ENCODE assay signal across 14 cellular contexts in genomic region chr22:27224485-27225364, GRCh38.
A peak's percentile ranks its signal among the peaks of the same experiment; 100 is the strongest.
DNase-seq lines count a peak whose midpoint lies in the region; ATAC-seq and TF ChIP-seq lines count a peak whose summit lies in the region.
"Had no signal": no experiment of that assay in that cellular context is flagged by ENCODE, and none has a peak within 500 bp of the region (broad histone marks: within the 10 kb centered on the region; RNA-seq: fewer than 3 reads in every experiment).

No MANE protein-coding gene starts in this region.

- H3K36me3 Mint-ChIP-seq in naive thymus-derived CD4-positive, alpha-beta T cell: no peaks in the 10 kb centered on the region

- intact Hi-C loops in naive thymus-derived CD4-positive, alpha-beta T cell (cut with micrococcal nuclease): no loop called here

- DNase-seq in AG04450 (ENCODE audit: low read depth, low spot score): no peak
- DNase-seq in RWPE1 (ENCODE audit: low spot score): no peak
- DNase-seq in fibroblast of the aortic adventitia (ENCODE audit: low read depth): peak; percentile 94
- peak; percentile 76 for DNase-seq in non-pigmented ciliary epithelial cell (ENCODE audit: low read depth)
- no peak for DNase-seq in naive thymus-derived CD4-positive, alpha-beta T cell
- no peak for DNase-seq in SJCRH30
- DNase-seq: adrenal gland, DMS79 treated with DMSO at 0.1 percent for 48 hours, hypothalamus, NCI-H1105, NCI-H510A had no signal

- no peaks in the 10 kb centered on the region for H3K4me1 ChIP-seq in naive thymus-derived CD4-positive, alpha-beta T cell (ENCODE audit: control insufficient read depth in 2 of 2, insufficient read depth in 2 of 2, low read length in 2 of 2)
- H3K4me1 ChIP-seq in SJCRH30: peaks cover 3% of the 10 kb centered on the region; the same call in 1 of the 2 replicates
- H3K4me1 ChIP-seq: adrenal gland had no signal

- CTCF ChIA-PET in AG04450 (lab: Charles Lee): no interaction called here
- CTCF ChIA-PET in RWPE1 (lab: Yijun Ruan, JAX): no interaction called here
- CTCF ChIA-PET in naive thymus-derived CD4-positive, alpha-beta T cell (lab: Charles Lee): no interaction called here

- H3K27ac ChIP-seq in AG04450 (ENCODE audit: low read depth, low read length): peak overlapping the region; percentile 13
- peak overlapping the region; percentile 36 for H3K27ac ChIP-seq in RWPE1
- H3K27ac ChIP-seq in naive thymus-derived CD4-positive, alpha-beta T cell (ENCODE audit: low read depth, low read length): no peak overlapping the region
- no peak overlapping the region for H3K27ac ChIP-seq in SJCRH30
- H3K27ac ChIP-seq: adrenal gland had no signal

- H3K9me3 ChIP-seq in AG04450 (ENCODE audit: control insufficient read depth, insufficient read depth, low read length) (peaks cover 8% of the 10 kb centered on the region), SJCRH30 (replicated peaks) (peaks cover 4% of the 10 kb centered on the region; the same call in 1 of the 2 replicates)
- peaks cover 0 to 4% (median 0%) of the 10 kb centered on the region in 3 experiments for H3K9me3 ChIP-seq in naive thymus-derived CD4-positive, alpha-beta T cell (ENCODE audit: control insufficient read depth in 2 of 3, low read length in 3 of 3)
- H3K9me3 ChIP-seq: adrenal gland had no signal

- H3K9me3 Mint-ChIP-seq in naive thymus-derived CD4-positive, alpha-beta T cell: peaks cover 0 to 2% (median 0%) of the 10 kb centered on the region in 11 donors

- H3K4me1 Mint-ChIP-seq in naive thymus-derived CD4-positive, alpha-beta T cell: no peaks in the 10 kb centered on the region

- H3K27ac Mint-ChIP-seq in naive thymus-derived CD4-positive, alpha-beta T cell: no peak overlapping the region

- no peak for ATAC-seq in naive thymus-derived CD4-positive, alpha-beta T cell
- ATAC-seq in GM18517 (IDR thresholded peaks at IDR 0.05; ENCODE audit: unreplicated experiment): no peak
- no peak for ATAC-seq in GM21528 (IDR thresholded peaks at IDR 0.05; ENCODE audit: low FRiP score, unreplicated experiment)

- POLR2A ChIA-PET in AG04450 (lab: Yijun Ruan, JAX) (interaction anchor here (1.5 kb wide), 1 partner anchor 14 kb away, joined by 4 read pairs; no protein-coding TSS in a partner anchor), RWPE1 (lab: Yijun Ruan, JAX; ENCODE audit: low non-redundant PET) (no interaction called here)
- POLR2A ChIA-PET in naive thymus-derived CD4-positive, alpha-beta T cell (lab: Charles Lee): no interaction called here

- H3K4me3 Mint-ChIP-seq in naive thymus-derived CD4-positive, alpha-beta T cell: no peak overlapping the region

- no peak for TF ChIP-seq CTCF in AG04450 (IDR thresholded peaks at IDR 0.05; ENCODE audit: low read depth, low read length)
- TF ChIP-seq CTCF in RWPE1 (conservative IDR thresholded peaks at IDR 0.05; ENCODE audit: low read depth): no peak
- no peak for TF ChIP-seq CTCF in fibroblast of the aortic adventitia (IDR thresholded peaks at IDR 0.05; ENCODE audit: insufficient read depth, low read length)

- H3K27me3 ChIP-seq in AG04450 (ENCODE audit: control insufficient read depth, insufficient read depth, low read length) (no peaks in the 10 kb centered on the region), SJCRH30 (no peaks in the 10 kb centered on the region)
- no peaks in the 10 kb centered on the region for H3K27me3 ChIP-seq in naive thymus-derived CD4-positive, alpha-beta T cell (ENCODE audit: control insufficient read depth in 2 of 2, insufficient read depth in 2 of 2, low read length in 2 of 2)
- H3K27me3 ChIP-seq: adrenal gland had no signal

- no peaks in the 10 kb centered on the region for H3K36me3 ChIP-seq in naive thymus-derived CD4-positive, alpha-beta T cell (ENCODE audit: control insufficient read depth in 2 of 3, insufficient read depth in 3 of 3, low read length in 3 of 3)
- no peaks in the 10 kb centered on the region for H3K36me3 ChIP-seq in SJCRH30
- H3K36me3 ChIP-seq: adrenal gland had no signal

- H3K4me3 ChIP-seq in AG04450 (ENCODE audit: low read depth, low read length) (no peak overlapping the region), fibroblast of the aortic adventitia (ENCODE audit: low read depth, low read length) (peak overlapping the region; percentile 20), SJCRH30 (no peak overlapping the region)
- no peak overlapping the region for H3K4me3 ChIP-seq in naive thymus-derived CD4-positive, alpha-beta T cell (ENCODE audit: low read length)
- H3K4me3 ChIP-seq: adrenal gland, skin epidermis had no signal

- peaks cover 2 to 22% (median 15%) of the 10 kb centered on the region in 5 donors for H3K27me3 Mint-ChIP-seq in naive thymus-derived CD4-positive, alpha-beta T cell

Comparison
In these comparisons a context has a peak if more than half of its experiments do, and no peak if none do; other contexts are left out.
1. DNase-seq: peak in fibroblast of the aortic adventitia (single experiment) and non-pigmented ciliary epithelial cell (single experiment); none in AG04450 (single experiment), RWPE1 (single experiment), naive thymus-derived CD4-positive, alpha-beta T cell (0 of 9) and SJCRH30 (0 of 2).
2. H3K27ac ChIP-seq: peak in AG04450 (single experiment) and RWPE1 (single experiment); none in naive thymus-derived CD4-positive, alpha-beta T cell (single experiment) and SJCRH30 (single experiment).